ENCODE assay signal across 12 cellular contexts in the genomic region with DNA sequence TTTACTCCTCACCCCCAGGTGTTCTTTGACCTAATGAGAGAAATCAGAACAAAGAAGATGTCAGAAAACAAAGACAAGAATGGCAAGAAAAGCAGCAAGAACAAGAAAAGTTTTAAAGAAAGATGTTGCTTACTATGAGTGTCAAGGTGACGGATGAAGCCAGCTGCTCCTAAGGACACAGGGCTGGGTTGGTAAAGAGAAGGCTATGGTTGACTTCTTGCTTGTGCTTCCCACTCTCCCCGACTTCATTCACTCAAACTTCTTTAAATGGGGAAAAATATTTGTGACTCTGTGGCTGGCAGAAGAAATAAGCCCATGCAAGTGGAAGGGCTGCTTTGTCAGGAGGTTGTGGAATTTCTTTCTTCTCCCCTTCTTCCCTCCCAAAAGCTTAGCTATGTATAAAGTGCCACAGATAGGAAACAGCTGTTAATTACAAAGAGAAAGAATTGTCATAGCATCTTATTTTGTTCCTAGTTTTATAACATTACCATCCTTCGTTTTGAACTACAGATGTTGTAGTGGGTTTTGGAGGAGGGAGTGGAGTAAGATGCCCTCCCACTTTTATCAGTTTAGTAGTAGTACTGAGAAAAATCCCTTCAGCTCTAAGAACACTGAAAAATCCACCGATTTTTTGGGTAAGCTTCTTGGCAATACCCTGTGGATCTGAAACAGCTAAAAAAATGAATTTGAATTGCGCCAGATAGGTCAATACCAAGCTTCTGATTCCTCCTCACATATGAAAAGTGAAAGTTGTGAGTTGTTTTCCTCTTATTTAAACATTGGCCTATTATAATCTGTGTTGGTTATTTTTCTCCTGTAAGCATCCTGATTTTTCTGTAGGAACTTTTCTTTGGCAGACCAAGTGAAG. TPM values are rescaled to one million over a fixed set of nuclear protein-coding genes. Genes with fewer than 3 reads are reported as not detected.
DNase-seq lines count a peak whose midpoint lies in the region; ATAC-seq, FAIRE-seq and TF ChIP-seq lines count a peak whose summit lies in the region.
"Had no signal": no experiment of that assay in that cellular context is flagged by ENCODE, and none has a peak within 500 bp of the region (broad histone marks: within the 10 kb centered on the region; RNA-seq: fewer than 3 reads in every experiment).

No MANE protein-coding gene starts in this region.

- POLR2A ChIA-PET in activated CD8-positive, alpha-beta T cell treated with anti-CD3 and anti-CD28 coated beads for 36 hours (lab: Charles Lee) = no interaction called here

- H3K27me3 ChIP-seq in lower lobe of right lung (ENCODE audit: low read depth) = no peaks in the 10 kb centered on the region

- H3K9me3 ChIP-seq in lower lobe of right lung (no peaks in the 10 kb centered on the region), kidney (ENCODE audit: control insufficient read depth in 1 of 2, low read length in 2 of 2) (no peaks in the 10 kb centered on the region)

- TF ChIP-seq CTCF in lower lobe of right lung (IDR thresholded peaks at IDR 0.05) (no peak), kidney (IDR thresholded peaks at IDR 0.05; ENCODE audit: borderline replicate concordance, extremely low read depth, insufficient read depth) (no peak)
- TF ChIP-seq CTCF in activated CD8-positive, alpha-beta T cell treated with anti-CD3 and anti-CD28 coated beads for 36 hours (IDR thresholded peaks at IDR 0.05) = no peak

- peaks cover 15% of the 10 kb centered on the region for H3K36me3 Mint-ChIP-seq in activated CD8-positive, alpha-beta T cell treated with anti-CD3 and anti-CD28 coated beads for 36 hours (ENCODE audit: low read depth)

- no peak for FAIRE-seq in kidney (lab: Jason Lieb, UNC)

- H3K27ac Mint-ChIP-seq in activated CD8-positive, alpha-beta T cell treated with anti-CD3 and anti-CD28 coated beads for 36 hours = no peak overlapping the region
- H3K27ac Mint-ChIP-seq: stimulated activated effector memory CD8-positive, alpha-beta T cell treated with anti-CD3 and anti-CD28 coated beads, Interleukin-12 subunit alpha, Interleukin-12 subunit beta, amount 100 ng/mL, for 72 hours had no signal

- no peak for DNase-seq in lower lobe of right lung
- no peak for DNase-seq in activated CD8-positive, alpha-beta T cell treated with anti-CD3 and anti-CD28 coated beads for 36 hours
- no peak for DNase-seq in NCI-H1092 treated with DMSO at 0.1 percent for 48 hours (lab: John Stamatoyannopoulos, UW)
- DNase-seq in kidney = no peak
- no peak for DNase-seq in D341Med (ENCODE audit: low spot score)
- DNase-seq: aorta, DMS 273 treated with DMSO at 0.1 percent for 48 hours had no signal

- H3K27ac ChIP-seq in lower lobe of right lung = peak overlapping the region; percentile 33
- no peak overlapping the region for H3K27ac ChIP-seq in kidney (ENCODE audit: low read depth in 2 of 2, low read length in 2 of 2)

- H3K9ac ChIP-seq in kidney (ENCODE audit: low read length in 2 of 2) = no peak overlapping the region

- no peaks in the 10 kb centered on the region for H3K9me3 Mint-ChIP-seq in activated CD8-positive, alpha-beta T cell treated with anti-CD3 and anti-CD28 coated beads for 36 hours
- H3K9me3 Mint-ChIP-seq: stimulated activated effector memory CD8-positive, alpha-beta T cell treated with anti-CD3 and anti-CD28 coated beads, Interleukin-12 subunit alpha, Interleukin-12 subunit beta, amount 100 ng/mL, for 72 hours had no signal

- H3K4me3 Mint-ChIP-seq in activated CD8-positive, alpha-beta T cell treated with anti-CD3 and anti-CD28 coated beads for 36 hours = no peak overlapping the region
- H3K4me3 Mint-ChIP-seq: stimulated activated effector memory CD8-positive, alpha-beta T cell treated with anti-CD3 and anti-CD28 coated beads, Interleukin-12 subunit alpha, Interleukin-12 subunit beta, amount 100 ng/mL, for 72 hours had no signal

- ATAC-seq in GM18861 (IDR thresholded peaks at IDR 0.05; ENCODE audit: unreplicated experiment) = peak; percentile 23
- ATAC-seq in GM21619 (IDR thresholded peaks at IDR 0.05; ENCODE audit: unreplicated experiment) = peak; percentile 27
- ATAC-seq in HG03442 (IDR thresholded peaks at IDR 0.05; ENCODE audit: unreplicated experiment) = peak; percentile 23
- ATAC-seq in lower lobe of right lung = peak in 1 of 2 donors; percentile 29
- ATAC-seq in activated CD8-positive, alpha-beta T cell treated with anti-CD3 and anti-CD28 coated beads for 36 hours = no peak
- ATAC-seq: sciatic nerve; stimulated activated effector memory CD8-positive, alpha-beta T cell treated with anti-CD3 and anti-CD28 coated beads, Interleukin-12 subunit alpha, Interleukin-12 subunit beta, amount 100 ng/mL, for 72 hours had no signal

- H3K27me3 Mint-ChIP-seq in activated CD8-positive, alpha-beta T cell treated with anti-CD3 and anti-CD28 coated beads for 36 hours = no peaks in the 10 kb centered on the region

- H3K4me1 ChIP-seq in lower lobe of right lung = no peaks in the 10 kb centered on the region
- no peaks in the 10 kb centered on the region for H3K4me1 ChIP-seq in kidney (ENCODE audit: control insufficient read depth in 1 of 2, insufficient read depth in 1 of 2, low read depth in 1 of 2, low read length in 2 of 2)

- H3K36me3 ChIP-seq in lower lobe of right lung (peaks cover 78% of the 10 kb centered on the region), kidney (ENCODE audit: control insufficient read depth in 1 of 2, insufficient read depth in 2 of 2, low read length in 2 of 2) (peaks cover 15 to 38% of the 10 kb centered on the region in 2 donors)

- H3K4me3 ChIP-seq in lower lobe of right lung (no peak overlapping the region), kidney (ENCODE audit: low read length in 2 of 2) (no peak overlapping the region)

- CTCF ChIA-PET in activated CD8-positive, alpha-beta T cell treated with anti-CD3 and anti-CD28 coated beads for 36 hours (lab: Charles Lee) = interaction anchor here (0.6 kb wide), 1 partner anchor 402 kb away, joined by 3 read pairs; no protein-coding TSS in a partner anchor

- H3K4me1 Mint-ChIP-seq in activated CD8-positive, alpha-beta T cell treated with anti-CD3 and anti-CD28 coated beads for 36 hours (ENCODE audit: low read depth) = no peaks in the 10 kb centered on the region

- intact Hi-C loops in lower lobe of right lung (cut with DNase I) (no loop called here), kidney (cut with DNase I) (no loop called here)
- intact Hi-C loops in activated CD8-positive, alpha-beta T cell treated with anti-CD3 and anti-CD28 coated beads for 36 hours (cut with micrococcal nuclease) = no loop called here

RNA-seq across cellular contexts. Expression of gene RALB, which starts 40.7 kb away (rescaled TPM):
- 65.8 TPM for total RNA-seq in lower lobe of right lung
- 10 to 100 TPM; 16.7 to 17.6 TPM for total RNA-seq in activated CD8-positive, alpha-beta T cell treated with anti-CD3 and anti-CD28 coated beads for 36 hours
- total RNA-seq in kidney = 64.5 TPM
- 58.5 TPM for polyA plus RNA-seq in kidney (ENCODE audit: insufficient read depth, low read depth, low replicate concordance)

RNA-seq across cellular contexts. Expression of gene INHBB, which starts 52.6 kb away (rescaled TPM):
- total RNA-seq in lower lobe of right lung (5.2 TPM), kidney (3.7 TPM)
- not detected for total RNA-seq in activated CD8-positive, alpha-beta T cell treated with anti-CD3 and anti-CD28 coated beads for 36 hours
- 0.49 TPM for polyA plus RNA-seq in kidney (ENCODE audit: insufficient read depth, low read depth, low replicate concordance)
